In genomic region chr4:36255575-36255974, GRCh38 we compare ENCODE assay signal across 9 cellular contexts. TPM values are rescaled to one million over a fixed set of nuclear protein-coding genes. Genes with fewer than 3 reads are reported as not detected.
DNase-seq lines count a peak whose midpoint lies in the region; ATAC-seq, FAIRE-seq and TF ChIP-seq lines count a peak whose summit lies in the region.
"Had no signal": no experiment of that assay in that cellular context is flagged by ENCODE, and none has a peak within 500 bp of the region (broad histone marks: within the 10 kb centered on the region; RNA-seq: fewer than 3 reads in every experiment).

No MANE protein-coding gene starts in this region.

- no peaks in the 10 kb centered on the region for H4K20me1 ChIP-seq in Loucy (ENCODE audit: insufficient read depth, low read length, poor library complexity, severe bottlenecking)

- 0 out of 2 replicates have a peak, but pooled peaks have one; percentile 32 for TF ChIP-seq POLR2A in GM12891 (IDR thresholded peaks at IDR 0.05; ENCODE audit: low read depth, low read length)

- peak; percentile 94 for FAIRE-seq in GM12891 (lab: Jason Lieb, UNC)

- intact Hi-C loops in activated T-helper 2 cell treated with anti-CD3 and anti-CD28 coated beads, Interferon-gamma antibody, Interleukin-2, Interleukin-4, amounts not matched to agents 10 μg/mL and 5 μg/mL and 100 μg/mL, durations not matched to agents 14 hours and 24 hours and 36 hours (cut with micrococcal nuclease): loop anchor here (1.0 to 2.0 kb wide), 3 partner anchors 13 to 68 kb away; no protein-coding TSS in a partner anchor

- peak overlapping the region; percentile 45 for H3K4me3 ChIP-seq in Loucy (ENCODE audit: low read length, poor library complexity, severe bottlenecking)
- H3K4me3 ChIP-seq in endodermal cell (ENCODE audit: low read length): no peak overlapping the region
- H3K4me3 ChIP-seq: cardiac muscle cell had no signal

- H3K9me3 ChIP-seq in Loucy (ENCODE audit: insufficient read depth, low read depth, low read length) (no peaks in the 10 kb centered on the region), endodermal cell (ENCODE audit: control insufficient read depth, low read length) (no peaks in the 10 kb centered on the region)

- peak overlapping the region; percentile 84 for H2AFZ ChIP-seq in Loucy (ENCODE audit: low read length)

- peaks cover 45% of the 10 kb centered on the region for H3K4me1 Mint-ChIP-seq in activated T-helper 2 cell treated with anti-CD3 and anti-CD28 coated beads, Interferon-gamma antibody, Interleukin-2, Interleukin-4, amounts not matched to agents 10 μg/mL and 5 μg/mL and 100 μg/mL, durations not matched to agents 14 hours and 24 hours and 36 hours (ENCODE audit: low read depth)
- H3K4me1 Mint-ChIP-seq in endodermal cell: no peaks in the 10 kb centered on the region

- no peak overlapping the region for H3K27ac ChIP-seq in endodermal cell (ENCODE audit: low read depth, low read length)
- H3K27ac ChIP-seq: cardiac muscle cell had no signal

- H3F3A ChIP-seq in Loucy (ENCODE audit: low read depth): no peaks in the 10 kb centered on the region; the same call in 1 of the 2 replicates

- TF ChIP-seq CTCF in Loucy (conservative IDR thresholded peaks at IDR 0.05; ENCODE audit: low read length) (no peak), endodermal cell (conservative IDR thresholded peaks at IDR 0.05) (no peak)

- ATAC-seq in GM21529 (IDR thresholded peaks at IDR 0.05; ENCODE audit: unreplicated experiment): peak; percentile 80

- H3K4me3 Mint-ChIP-seq in activated T-helper 2 cell treated with anti-CD3 and anti-CD28 coated beads, Interferon-gamma antibody, Interleukin-2, Interleukin-4, amounts not matched to agents 10 μg/mL and 5 μg/mL and 100 μg/mL, durations not matched to agents 14 hours and 24 hours and 36 hours (ENCODE audit: low read depth): peak overlapping the region; percentile 64
- H3K4me3 Mint-ChIP-seq in endodermal cell: no peak overlapping the region

- 89 to 100% methylated on average over 2 of the region's 2 CpGs for whole genome bisulfite sequencing in endodermal cell (ENCODE audit: insufficient coverage in 1 of 2, insufficient read length in 1 of 2), 2 experiments

- H3K4me1 ChIP-seq in Loucy (ENCODE audit: insufficient read depth, low read length, poor library complexity, severe bottlenecking) (peaks cover 48% of the 10 kb centered on the region), endodermal cell (ENCODE audit: control insufficient read depth, insufficient read depth, low read length) (no peaks in the 10 kb centered on the region)

- no peaks in the 10 kb centered on the region for H3K36me3 Mint-ChIP-seq in activated T-helper 2 cell treated with anti-CD3 and anti-CD28 coated beads, Interferon-gamma antibody, Interleukin-2, Interleukin-4, amounts not matched to agents 10 μg/mL and 5 μg/mL and 100 μg/mL, durations not matched to agents 14 hours and 24 hours and 36 hours (ENCODE audit: low read depth)
- no peaks in the 10 kb centered on the region for H3K36me3 Mint-ChIP-seq in endodermal cell (ENCODE audit: low read depth)

- H3K9me3 Mint-ChIP-seq in activated T-helper 2 cell treated with anti-CD3 and anti-CD28 coated beads, Interferon-gamma antibody, Interleukin-2, Interleukin-4, amounts not matched to agents 10 μg/mL and 5 μg/mL and 100 μg/mL, durations not matched to agents 14 hours and 24 hours and 36 hours: peaks cover 3% of the 10 kb centered on the region
- no peaks in the 10 kb centered on the region for H3K9me3 Mint-ChIP-seq in endodermal cell

- no peaks in the 10 kb centered on the region for H3K36me3 ChIP-seq in Loucy (ENCODE audit: insufficient read depth, low read length)
- H3K36me3 ChIP-seq in endodermal cell (ENCODE audit: control insufficient read depth, insufficient read depth, low read length): no peaks in the 10 kb centered on the region
- H3K36me3 ChIP-seq: cardiac muscle cell had no signal

- peak overlapping the region; percentile 90 for H3K27ac Mint-ChIP-seq in activated T-helper 2 cell treated with anti-CD3 and anti-CD28 coated beads, Interferon-gamma antibody, Interleukin-2, Interleukin-4, amounts not matched to agents 10 μg/mL and 5 μg/mL and 100 μg/mL, durations not matched to agents 14 hours and 24 hours and 36 hours
- no peak overlapping the region for H3K27ac Mint-ChIP-seq in endodermal cell

- DNase-seq in GM12891 (ENCODE audit: insufficient read length, low spot score) (no peak), NCI-H1436 treated with DMSO at 0.1 percent for 48 hours (lab: John Stamatoyannopoulos, UW) (no peak), endodermal cell (no peak), superior temporal gyrus (ENCODE audit: extremely low spot score) (no peak)
- peak; percentile 57 for DNase-seq in activated T-helper 2 cell treated with anti-CD3 and anti-CD28 coated beads, Interferon-gamma antibody, Interleukin-2, Interleukin-4, amounts not matched to agents 10 μg/mL and 5 μg/mL and 100 μg/mL, durations not matched to agents 14 hours and 24 hours and 36 hours (ENCODE audit: low spot score)
- peak; percentile 53 for DNase-seq in stimulated activated CD4-positive, alpha-beta T cell treated with anti-CD3 and anti-CD28 coated beads, Interleukin-15, amount 100 ng/mL, for 24 hours

- H3K9ac ChIP-seq in Loucy (ENCODE audit: low read depth, low read length, poor library complexity, severe bottlenecking) (peak overlapping the region; percentile 58), endodermal cell (ENCODE audit: extremely low read depth, low read length, poor library complexity, severe bottlenecking) (no peak overlapping the region)

- no peaks in the 10 kb centered on the region for H3K79me2 ChIP-seq in Loucy (ENCODE audit: insufficient read depth, low read length)

- H3K27me3 Mint-ChIP-seq in activated T-helper 2 cell treated with anti-CD3 and anti-CD28 coated beads, Interferon-gamma antibody, Interleukin-2, Interleukin-4, amounts not matched to agents 10 μg/mL and 5 μg/mL and 100 μg/mL, durations not matched to agents 14 hours and 24 hours and 36 hours (ENCODE audit: low read depth): no peaks in the 10 kb centered on the region
- H3K27me3 Mint-ChIP-seq in endodermal cell (ENCODE audit: insufficient read depth): no peaks in the 10 kb centered on the region

- H3K4me2 ChIP-seq in Loucy (ENCODE audit: low read depth, low read length, poor library complexity, severe bottlenecking): peak overlapping the region; percentile 58

- H3K9me2 ChIP-seq in Loucy (replicated peaks; ENCODE audit: low read depth, low read length): no peaks in the 10 kb centered on the region

- no peaks in the 10 kb centered on the region for H3K27me3 ChIP-seq in Loucy (ENCODE audit: insufficient read depth, low read length, poor library complexity, severe bottlenecking)
- no peaks in the 10 kb centered on the region for H3K27me3 ChIP-seq in endodermal cell (ENCODE audit: control insufficient read depth, insufficient read depth, low read length, poor library complexity, severe bottlenecking)
- H3K27me3 ChIP-seq: cardiac muscle cell had no signal

TF ChIP-seq in GM12891, 5 proteins besides CTCF, POLR2A, EP300 and RAD21:
- TF ChIP-seq PAX5 (IDR thresholded peaks at IDR 0.05; ENCODE audit: insufficient read depth, low read length, severe bottlenecking) (peak; percentile 77), POLR2AphosphoS5 (IDR thresholded peaks at IDR 0.05; ENCODE audit: low read depth, low read length) (peak; percentile 55; the same call in 1 of the 2 replicates), SPI1 (IDR thresholded peaks at IDR 0.05; ENCODE audit: low read depth, low read length) (no peak), TAF1 (IDR thresholded peaks at IDR 0.05; ENCODE audit: low read depth, low read length) (no peak; the same call in 1 of the 2 replicates), POU2F2 (IDR thresholded peaks at IDR 0.05; ENCODE audit: low read depth, low read length) (0 out of 2 replicates have a peak, but pooled peaks have one; percentile 45)

RNA-seq across cellular contexts. Expression of gene ARAP2, which starts 11.3 kb away (rescaled TPM):
- polyA plus RNA-seq in GM12891 (2012; ENCODE audit: low read depth, missing spikeins): 8.5 TPM
- total RNA-seq in activated T-helper 2 cell treated with anti-CD3 and anti-CD28 coated beads, Interferon-gamma antibody, Interleukin-2, Interleukin-4, amounts not matched to agents 10 μg/mL and 5 μg/mL and 100 μg/mL, durations not matched to agents 14 hours and 24 hours and 36 hours: 29.5 and 35.8 TPM in 2 replicates
- 1 to 10 TPM; 2.2 to 5.5 TPM for total RNA-seq in endodermal cell
- 1.0 TPM for polyA plus RNA-seq in endodermal cell (2013, experiment 1 of 2)
- 1.4 TPM for polyA plus RNA-seq in endodermal cell (2013, experiment 2 of 2)

RNA-seq across cellular contexts. Expression of gene DTHD1, which starts 25.8 kb away (rescaled TPM):
- polyA plus RNA-seq in GM12891 (2012; ENCODE audit: low read depth, missing spikeins): 0.71 TPM
- total RNA-seq in activated T-helper 2 cell treated with anti-CD3 and anti-CD28 coated beads, Interferon-gamma antibody, Interleukin-2, Interleukin-4, amounts not matched to agents 10 μg/mL and 5 μg/mL and 100 μg/mL, durations not matched to agents 14 hours and 24 hours and 36 hours: 1.1 TPM in 2 replicates
- total RNA-seq in endodermal cell: not detected
- polyA plus RNA-seq in endodermal cell (2013, experiment 1 of 2): not detected
- polyA plus RNA-seq in endodermal cell (2013, experiment 2 of 2): not detected
- total RNA-seq: cardiac muscle cell had no signal
- polyA plus RNA-seq: cardiac muscle cell had no signal

Comparison
In these comparisons a context has a peak if more than half of its experiments do, and no peak if none do; other contexts are left out.
1. DNase-seq: peak in activated T-helper 2 cell treated with anti-CD3 and anti-CD28 coated beads, Interferon-gamma antibody, Interleukin-2, Interleukin-4, amounts not matched to agents 10 μg/mL and 5 μg/mL and 100 μg/mL, durations not matched to agents 14 hours and 24 hours and 36 hours (single experiment) and stimulated activated CD4-positive, alpha-beta T cell treated with anti-CD3 and anti-CD28 coated beads, Interleukin-15, amount 100 ng/mL, for 24 hours (single experiment); none in GM12891 (single experiment), NCI-H1436 treated with DMSO at 0.1 percent for 48 hours (single experiment), endodermal cell (single experiment) and superior temporal gyrus (single experiment).